17 cellular contexts compared by ENCODE assay signal in the genomic region with DNA sequence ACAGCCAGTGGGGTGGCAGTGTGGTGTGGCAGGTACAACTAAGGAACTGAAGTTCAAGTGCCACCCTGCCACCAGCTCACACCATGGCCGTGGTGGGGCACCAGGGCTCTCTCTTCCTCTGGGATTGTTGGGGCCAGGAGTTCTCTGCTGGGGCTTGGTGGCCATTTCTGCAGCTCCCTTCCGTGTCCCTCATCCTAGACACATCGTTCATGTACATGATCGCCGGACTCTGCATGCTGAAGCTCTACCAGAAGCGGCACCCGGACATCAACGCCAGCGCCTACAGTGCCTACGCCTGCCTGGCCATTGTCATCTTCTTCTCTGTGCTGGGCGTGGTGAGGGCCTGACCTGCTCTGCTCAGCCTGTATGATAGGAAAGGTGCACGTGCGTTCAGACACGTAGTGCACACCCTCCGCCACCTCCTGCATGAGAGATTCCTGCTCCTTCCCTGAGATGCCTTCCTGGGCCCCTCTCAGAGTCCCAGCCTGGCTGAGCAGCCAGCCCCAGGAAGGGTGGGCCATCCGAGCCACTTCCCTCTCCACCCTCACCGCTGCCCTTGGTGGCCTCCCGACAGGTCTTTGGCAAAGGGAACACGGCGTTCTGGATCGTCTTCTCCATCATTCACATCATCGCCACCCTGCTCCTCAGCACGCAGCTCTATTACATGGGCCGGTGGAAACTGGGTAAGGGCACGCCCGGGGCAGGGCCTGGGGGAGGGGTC. TPM values are rescaled to one million over a fixed set of nuclear protein-coding genes. Genes with fewer than 3 reads are reported as not detected.
A peak's percentile ranks its signal among the peaks of the same experiment; 100 is the strongest.
DNase-seq lines count a peak whose midpoint lies in the region; ATAC-seq and TF ChIP-seq lines count a peak whose summit lies in the region.
"Had no signal": no experiment of that assay in that cellular context is flagged by ENCODE, and none has a peak within 500 bp of the region (broad histone marks: within the 10 kb centered on the region; RNA-seq: fewer than 3 reads in every experiment).

No MANE protein-coding gene starts in this region.

- no peak for DNase-seq in activated naive CD4-positive, alpha-beta T cell treated with anti-CD3 and anti-CD28 coated beads for 36 hours
- DNase-seq in activated naive CD4-positive, alpha-beta T cell treated with anti-CD3 and anti-CD28 coated beads, Interleukin-2, amount 50 U/mL, for 16 hours, result no peak
- peak; percentile 29 for DNase-seq in endodermal cell
- peak; percentile 58 for DNase-seq in sigmoid colon
- no peak for DNase-seq in NCI-H2029 (lab: John Stamatoyannopoulos, UW)
- DNase-seq: 8988T; CD8-positive, alpha-beta memory T cell; DND-41; NCI-H1048; NCI-H2227 treated with DMSO at 0.1 percent for 48 hours; NCI-H524; PC-9 had no signal

- H3K27me3 ChIP-seq in endodermal cell (ENCODE audit: control insufficient read depth, insufficient read depth, low read length, poor library complexity, severe bottlenecking) (no peaks in the 10 kb centered on the region), sigmoid colon (no peaks in the 10 kb centered on the region)

- H3K4me3 ChIP-seq in endodermal cell (ENCODE audit: low read length) (no peak overlapping the region), sigmoid colon (no peak overlapping the region)
- H3K4me3 ChIP-seq: GM23338, PC-9 had no signal

- no peaks in the 10 kb centered on the region for H3K27me3 Mint-ChIP-seq in activated naive CD4-positive, alpha-beta T cell treated with anti-CD3 and anti-CD28 coated beads for 36 hours (ENCODE audit: low read depth)
- H3K27me3 Mint-ChIP-seq in IgD-negative memory B cell (no peaks in the 10 kb centered on the region), endodermal cell (ENCODE audit: insufficient read depth) (no peaks in the 10 kb centered on the region)
- H3K27me3 Mint-ChIP-seq: CD8-positive, alpha-beta memory T cell had no signal

- H3K9ac ChIP-seq in endodermal cell (ENCODE audit: extremely low read depth, low read length, poor library complexity, severe bottlenecking), result no peak overlapping the region
- H3K9ac ChIP-seq: KMS-11 had no signal

- H3K9me3 ChIP-seq in endodermal cell (ENCODE audit: control insufficient read depth, low read length) (no peaks in the 10 kb centered on the region), sigmoid colon (no peaks in the 10 kb centered on the region)

- TF ChIP-seq CTCF in endodermal cell (conservative IDR thresholded peaks at IDR 0.05) (no peak), sigmoid colon (IDR thresholded peaks at IDR 0.05) (no peak)

- H3K9me3 Mint-ChIP-seq in activated naive CD4-positive, alpha-beta T cell treated with anti-CD3 and anti-CD28 coated beads for 36 hours, result no peaks in the 10 kb centered on the region
- no peaks in the 10 kb centered on the region for H3K9me3 Mint-ChIP-seq in IgD-negative memory B cell
- H3K9me3 Mint-ChIP-seq in endodermal cell, result no peaks in the 10 kb centered on the region
- H3K9me3 Mint-ChIP-seq: CD8-positive, alpha-beta memory T cell; GM23338 had no signal

- peak overlapping the region; percentile 16 for H3K27ac Mint-ChIP-seq in activated naive CD4-positive, alpha-beta T cell treated with anti-CD3 and anti-CD28 coated beads for 36 hours
- H3K27ac Mint-ChIP-seq in IgD-negative memory B cell (peak overlapping the region; percentile 71 to 81 (median 71)), endodermal cell (no peak overlapping the region)
- H3K27ac Mint-ChIP-seq: GM23338 had no signal

- H3K36me3 ChIP-seq in endodermal cell (ENCODE audit: control insufficient read depth, insufficient read depth, low read length) (peaks cover 10% of the 10 kb centered on the region), sigmoid colon (peaks cover 42 to 88% (median 58%) of the 10 kb centered on the region in 4 donors)

- no peak for ATAC-seq in GM21367 (IDR thresholded peaks at IDR 0.05; ENCODE audit: unreplicated experiment)
- no peak for ATAC-seq in HG03521 (IDR thresholded peaks at IDR 0.05; ENCODE audit: unreplicated experiment)
- ATAC-seq: GM23338 had no signal

- intact Hi-C loops in activated naive CD4-positive, alpha-beta T cell treated with anti-CD3 and anti-CD28 coated beads for 36 hours (cut with micrococcal nuclease), result no loop called here
- intact Hi-C loops in sigmoid colon (cut with DNase I), result no loop called here

- H3K4me3 Mint-ChIP-seq in activated naive CD4-positive, alpha-beta T cell treated with anti-CD3 and anti-CD28 coated beads for 36 hours, result no peak overlapping the region
- no peak overlapping the region for H3K4me3 Mint-ChIP-seq in IgD-negative memory B cell
- no peak overlapping the region for H3K4me3 Mint-ChIP-seq in endodermal cell
- H3K4me3 Mint-ChIP-seq: GM23338 had no signal

- H3K36me3 Mint-ChIP-seq in activated naive CD4-positive, alpha-beta T cell treated with anti-CD3 and anti-CD28 coated beads for 36 hours (ENCODE audit: low read depth), result peaks cover 8% of the 10 kb centered on the region
- H3K36me3 Mint-ChIP-seq in IgD-negative memory B cell (peaks cover 22% of the 10 kb centered on the region), endodermal cell (ENCODE audit: low read depth) (peaks cover 30% of the 10 kb centered on the region)

- H3K4me1 ChIP-seq in endodermal cell (ENCODE audit: control insufficient read depth, insufficient read depth, low read length) (no peaks in the 10 kb centered on the region), sigmoid colon (peaks cover 0 to 1% (median under 1%) of the 10 kb centered on the region in 4 donors)

- H3K27ac ChIP-seq in endodermal cell (ENCODE audit: low read depth, low read length) (no peak overlapping the region), sigmoid colon (no peak overlapping the region)
- H3K27ac ChIP-seq: KMS-11, PC-9 had no signal

- no peak for TF ChIP-seq POLR2A in sigmoid colon (IDR thresholded peaks at IDR 0.05)

- no peaks in the 10 kb centered on the region for H3K4me1 Mint-ChIP-seq in activated naive CD4-positive, alpha-beta T cell treated with anti-CD3 and anti-CD28 coated beads for 36 hours (ENCODE audit: low read depth)
- H3K4me1 Mint-ChIP-seq in IgD-negative memory B cell (peaks cover 21 to 36% (median 25%) of the 10 kb centered on the region in 3 donors), endodermal cell (no peaks in the 10 kb centered on the region)
- H3K4me1 Mint-ChIP-seq: GM23338 had no signal

- 95 to 98% methylated on average over 14 to 26 of the region's 26 CpGs for WGBS in endodermal cell (ENCODE audit: insufficient coverage in 1 of 2, insufficient read length in 1 of 2), 2 experiments
- 92 to 96% methylated on average over 26 of the region's 26 CpGs for WGBS in sigmoid colon, 2 donors

- TF ChIP-seq EP300 in sigmoid colon (IDR thresholded peaks at IDR 0.05), result no peak

- CTCF ChIA-PET in activated naive CD4-positive, alpha-beta T cell treated with anti-CD3 and anti-CD28 coated beads for 36 hours (lab: Charles Lee), result interaction anchor here (0.6 to 0.7 kb wide), 2 partner anchors 37 to 238 kb away, joined by 3 to 4 read pairs; no protein-coding TSS in a partner anchor

RNA-seq across cellular contexts. Expression of gene TAGLN, which starts 7.3 kb away (rescaled TPM):
- 1 to 10 TPM; 2.1 to 2.2 TPM for total RNA-seq in activated naive CD4-positive, alpha-beta T cell treated with anti-CD3 and anti-CD28 coated beads for 36 hours
- polyA plus RNA-seq in IgD-negative memory B cell (1.6 TPM), sigmoid colon (1,000 to 10,000 TPM in 1 of 3 donors, 100 to 1,000 TPM in 2; 112 to 1,100 (median 337) TPM)
- total RNA-seq in endodermal cell (100 to 1,000 TPM; 228 to 412 TPM), sigmoid colon (over 10,000 TPM in 3 of 4 donors, 1,000 to 10,000 TPM in 1; 6,854 to 14,048 (median 12,596) TPM)
- 375 TPM for polyA plus RNA-seq in endodermal cell (2013, experiment 1 of 2)
- polyA plus RNA-seq in endodermal cell (2013, experiment 2 of 2), result 542 TPM

RNA-seq across cellular contexts. Expression of gene SIDT2, which starts 13.3 kb away (rescaled TPM):
- 10 to 100 TPM; 23.9 to 25.6 TPM for total RNA-seq in activated naive CD4-positive, alpha-beta T cell treated with anti-CD3 and anti-CD28 coated beads for 36 hours
- 61.0 TPM for polyA plus RNA-seq in IgD-negative memory B cell
- total RNA-seq in endodermal cell, result 10 to 100 TPM; 39.3 to 43.0 TPM
- polyA plus RNA-seq in endodermal cell (2013, experiment 1 of 2), result 23.7 TPM
- polyA plus RNA-seq in endodermal cell (2013, experiment 2 of 2), result 21.9 TPM
- total RNA-seq in sigmoid colon, result 10 to 100 TPM; 20.7 to 50.7 (median 28.5) TPM
- polyA plus RNA-seq in sigmoid colon, result 10 to 100 TPM in 2 of 3 donors, 1 to 10 TPM in 1; 7.6 to 33.1 (median 12.0) TPM

RNA-seq across cellular contexts. Expression of gene PCSK7, which starts 40.0 kb away (rescaled TPM):
- 10 to 100 TPM; 97.6 to 97.9 TPM for total RNA-seq in activated naive CD4-positive, alpha-beta T cell treated with anti-CD3 and anti-CD28 coated beads for 36 hours
- polyA plus RNA-seq in IgD-negative memory B cell, result 68.1 TPM
- total RNA-seq in endodermal cell, result 10 to 100 TPM; 56.5 to 58.6 TPM
- polyA plus RNA-seq in endodermal cell (2013, experiment 1 of 2), result 27.4 TPM
- 21.1 TPM for polyA plus RNA-seq in endodermal cell (2013, experiment 2 of 2)
- total RNA-seq in sigmoid colon, result 10 to 100 TPM; 22.1 to 55.1 (median 31.1) TPM
- 100 to 1,000 TPM in 1 of 3 donors, 10 to 100 TPM in 2; 18.0 to 116 (median 21.7) TPM for polyA plus RNA-seq in sigmoid colon

RNA-seq across cellular contexts. Expression of gene RNF214, which starts 40.6 kb away (rescaled TPM):
- total RNA-seq in activated naive CD4-positive, alpha-beta T cell treated with anti-CD3 and anti-CD28 coated beads for 36 hours, result 10 to 100 TPM; 14.0 to 14.4 TPM
- polyA plus RNA-seq in IgD-negative memory B cell, result 12.5 TPM
- 10 to 100 TPM; 46.4 to 51.1 TPM for total RNA-seq in endodermal cell
- 35.7 TPM for polyA plus RNA-seq in endodermal cell (2013, experiment 1 of 2)
- 37.2 TPM for polyA plus RNA-seq in endodermal cell (2013, experiment 2 of 2)
- 10 to 100 TPM; 11.1 to 23.8 (median 12.8) TPM for total RNA-seq in sigmoid colon
- 10 to 100 TPM in 2 of 3 donors, 1 to 10 TPM in 1; 6.2 to 12.0 (median 10.2) TPM for polyA plus RNA-seq in sigmoid colon

RNA-seq across cellular contexts. Expression of gene PAFAH1B2, which starts 47.8 kb away (rescaled TPM):
- 10 to 100 TPM; 43.7 to 44.3 TPM for total RNA-seq in activated naive CD4-positive, alpha-beta T cell treated with anti-CD3 and anti-CD28 coated beads for 36 hours
- polyA plus RNA-seq in IgD-negative memory B cell, result 20.6 TPM
- 100 to 1,000 TPM; 114 to 115 TPM for total RNA-seq in endodermal cell
- 70.0 TPM for polyA plus RNA-seq in endodermal cell (2013, experiment 1 of 2)
- 63.5 TPM for polyA plus RNA-seq in endodermal cell (2013, experiment 2 of 2)
- total RNA-seq in sigmoid colon, result 10 to 100 TPM; 42.1 to 76.4 (median 58.0) TPM
- 10 to 100 TPM; 26.0 to 33.1 (median 28.8) TPM for polyA plus RNA-seq in sigmoid colon

Comparison
In these comparisons a context has a peak if more than half of its experiments do, and no peak if none do; other contexts are left out.
1. DNase-seq: peak in endodermal cell (single experiment) and sigmoid colon (single experiment); none in activated naive CD4-positive, alpha-beta T cell treated with anti-CD3 and anti-CD28 coated beads for 36 hours (single experiment), activated naive CD4-positive, alpha-beta T cell treated with anti-CD3 and anti-CD28 coated beads, Interleukin-2, amount 50 U/mL, for 16 hours (single experiment) and NCI-H2029 (single experiment).
2. RNA of gene TAGLN, which starts 7.3 kb away (total RNA-seq): 6,854 to 14,048 TPM in sigmoid colon and 228 to 412 TPM in endodermal cell; 2.1 to 2.2 TPM in activated naive CD4-positive, alpha-beta T cell treated with anti-CD3 and anti-CD28 coated beads for 36 hours; every median in the first group is over 10 times any median in the second.